In the genomic region with DNA sequence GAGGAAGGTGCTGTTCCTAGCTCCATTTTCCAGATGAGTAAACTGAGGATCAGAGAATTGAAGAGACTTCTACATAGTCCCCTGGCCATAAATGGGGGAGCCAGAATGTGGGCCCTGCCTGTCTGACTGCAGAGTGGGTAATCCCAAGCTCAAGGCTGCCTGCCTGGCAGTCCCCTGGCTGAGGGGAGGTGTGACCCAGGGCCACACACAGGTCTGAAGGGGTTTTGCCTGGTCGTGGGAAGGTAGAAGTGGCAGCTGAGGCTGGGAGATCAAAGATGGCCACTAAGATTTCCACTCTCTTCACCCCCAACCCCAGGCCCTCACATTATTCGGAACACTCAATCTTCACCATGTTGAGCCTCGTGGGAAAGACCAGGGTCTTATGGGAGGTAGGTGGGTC, we compare ENCODE assay signal across 27 cellular contexts.
DNase-seq lines count a peak whose midpoint lies in the region; ATAC-seq and TF ChIP-seq lines count a peak whose summit lies in the region.
"Had no signal": no experiment of that assay in that cellular context is flagged by ENCODE, and none has a peak within 500 bp of the region (broad histone marks: within the 10 kb centered on the region; RNA-seq: fewer than 3 reads in every experiment).

No MANE protein-coding gene starts in this region.

- H3K4me2 ChIP-seq in mesenchymal stem cell (ENCODE audit: low read length, poor library complexity, severe bottlenecking) = no peak overlapping the region
- H3K4me2 ChIP-seq: GM23338 had no signal

- H3K79me1 ChIP-seq in mesenchymal stem cell (replicated peaks; ENCODE audit: low read length, poor library complexity, severe bottlenecking) = no peaks in the 10 kb centered on the region

- H2BK15ac ChIP-seq in mesenchymal stem cell (ENCODE audit: low read depth, poor library complexity, severe bottlenecking) = no peak overlapping the region

- no peak for TF ChIP-seq CTCF in psoas muscle (IDR thresholded peaks at IDR 0.05)
- no peak for TF ChIP-seq CTCF in vagina (IDR thresholded peaks at IDR 0.05)

- no peak overlapping the region for H3K9ac ChIP-seq in mesenchymal stem cell (ENCODE audit: low read length)

- no peaks in the 10 kb centered on the region for H3K36me3 Mint-ChIP-seq in activated naive CD8-positive, alpha-beta T cell treated with anti-CD3 and anti-CD28 coated beads, Interleukin-2, amount 10 ng/mL, durations not matched to agents 7 days and 5 days
- no peaks in the 10 kb centered on the region for H3K36me3 Mint-ChIP-seq in activated naive CD8-positive, alpha-beta T cell treated with anti-CD3 and anti-CD28 coated beads, Interleukin-2, amount 50 U/mL, for 24 hours (ENCODE audit: low read depth)
- H3K36me3 Mint-ChIP-seq: activated naive CD4-positive, alpha-beta T cell treated with anti-CD3 and anti-CD28 coated beads, Interleukin-2, amount 50 U/mL, for 72 hours; CD8-positive, alpha-beta T cell; naive B cell had no signal

- no peak overlapping the region for H2AK5ac ChIP-seq in mesenchymal stem cell (ENCODE audit: low read length, severe bottlenecking)

- DNase-seq in activated naive CD8-positive, alpha-beta T cell treated with anti-CD3 and anti-CD28 coated beads, Interleukin-2, amount 10 ng/mL, durations not matched to agents 7 days and 5 days = peak; percentile 4
- no peak for DNase-seq in activated naive CD8-positive, alpha-beta T cell treated with anti-CD3 and anti-CD28 coated beads, Interleukin-2, amount 50 U/mL, for 24 hours
- DNase-seq in epithelial cell of prostate (ENCODE audit: low read depth, low spot score) (no peak), psoas muscle (no peak), vagina (ENCODE audit: extremely low spot score in 2 of 2) (no peak), mesenchymal stem cell (no peak), amygdala (lab: John Stamatoyannopoulos, UW) (no peak)
- DNase-seq: AML-193; effector CD8-positive, alpha-beta T cell; HFFc6; KBM-7; midbrain; naive B cell; NCI-H1092; NCI-H187 treated with DMSO at 0.1 percent for 48 hours; NCI-H2171; NCI-H510A treated with DMSO at 0.1 percent for 48 hours; stimulated activated naive CD4-positive, alpha-beta T cell treated with Interleukin-2 at 50 U/mL for 16 hours; T-helper 1 cell had no signal

- no peak for ATAC-seq in activated naive CD8-positive, alpha-beta T cell treated with anti-CD3 and anti-CD28 coated beads, Interleukin-2, amount 10 ng/mL, durations not matched to agents 7 days and 5 days (ENCODE audit: low read depth)
- no peak for ATAC-seq in activated naive CD8-positive, alpha-beta T cell treated with anti-CD3 and anti-CD28 coated beads, Interleukin-2, amount 50 U/mL, for 24 hours
- ATAC-seq in psoas muscle = no peak
- ATAC-seq in HG03432 (IDR thresholded peaks at IDR 0.05; ENCODE audit: unreplicated experiment) = no peak
- ATAC-seq: activated naive CD4-positive, alpha-beta T cell treated with anti-CD3 and anti-CD28 coated beads, Interleukin-2, amount 50 U/mL, for 72 hours; CD8-positive, alpha-beta T cell; GM23338 had no signal

- H4K91ac ChIP-seq in mesenchymal stem cell (ENCODE audit: low read length) = no peak overlapping the region

- H2BK12ac ChIP-seq in mesenchymal stem cell (ENCODE audit: low read length in 2 of 2) = no peak overlapping the region

- H3K27ac ChIP-seq in epithelial cell of prostate = peak overlapping the region; percentile 13
- peak overlapping the region; percentile 63 for H3K27ac ChIP-seq in psoas muscle
- peak overlapping the region; percentile 50 for H3K27ac ChIP-seq in vagina
- no peak overlapping the region for H3K27ac ChIP-seq in mesenchymal stem cell (ENCODE audit: low read length, poor library complexity, severe bottlenecking)
- H3K27ac ChIP-seq: ascending aorta, neutrophil, testis had no signal

- POLR2A ChIA-PET in activated naive CD8-positive, alpha-beta T cell treated with anti-CD3 and anti-CD28 coated beads, Interleukin-2, amount 10 ng/mL, durations not matched to agents 7 days and 5 days (lab: Charles Lee) = no interaction called here

- H3K27me3 ChIP-seq in psoas muscle (ENCODE audit: insufficient read depth in 3 of 3, low read length in 2 of 3) = no peaks in the 10 kb centered on the region
- H3K27me3 ChIP-seq in vagina = no peaks in the 10 kb centered on the region
- H3K27me3 ChIP-seq in mesenchymal stem cell (ENCODE audit: control insufficient read depth in 1 of 2, insufficient read depth in 1 of 2, low read length in 2 of 2) = peaks cover 6 to 10% of the 10 kb centered on the region in 2 experiments
- H3K27me3 ChIP-seq: ascending aorta, neutrophil, testis had no signal

- H2BK5ac ChIP-seq in mesenchymal stem cell (ENCODE audit: low read depth, low read length, poor library complexity, severe bottlenecking) = no peak overlapping the region

- H3K4me3 ChIP-seq in psoas muscle = no peak overlapping the region
- no peak overlapping the region for H3K4me3 ChIP-seq in vagina
- no peak overlapping the region for H3K4me3 ChIP-seq in mesenchymal stem cell (ENCODE audit: insufficient read depth in 1 of 2, low read depth in 1 of 2, low read length in 2 of 2)
- H3K4me3 ChIP-seq: ascending aorta, GM23338, testis had no signal

- H3K4me3 Mint-ChIP-seq in activated naive CD8-positive, alpha-beta T cell treated with anti-CD3 and anti-CD28 coated beads, Interleukin-2, amount 10 ng/mL, durations not matched to agents 7 days and 5 days = no peak overlapping the region
- no peak overlapping the region for H3K4me3 Mint-ChIP-seq in activated naive CD8-positive, alpha-beta T cell treated with anti-CD3 and anti-CD28 coated beads, Interleukin-2, amount 50 U/mL, for 24 hours
- H3K4me3 Mint-ChIP-seq: CD8-positive, alpha-beta T cell; GM23338; HFFc6; naive B cell had no signal

- H3K23ac ChIP-seq in mesenchymal stem cell (ENCODE audit: low read length in 2 of 2) = peak overlapping the region in 1 of 2 experiments; percentile 5

- peaks cover 11% of the 10 kb centered on the region for H3K27me3 Mint-ChIP-seq in activated naive CD8-positive, alpha-beta T cell treated with anti-CD3 and anti-CD28 coated beads, Interleukin-2, amount 10 ng/mL, durations not matched to agents 7 days and 5 days
- peaks cover 3% of the 10 kb centered on the region for H3K27me3 Mint-ChIP-seq in activated naive CD8-positive, alpha-beta T cell treated with anti-CD3 and anti-CD28 coated beads, Interleukin-2, amount 50 U/mL, for 24 hours

- no peak for TF ChIP-seq POLR2A in vagina (IDR thresholded peaks at IDR 0.05)

- intact Hi-C loops in psoas muscle (cut with DNase I) (no loop called here), vagina (cut with DNase I) (no loop called here)

- WGBS in psoas muscle, 3 donors = 90 to 97% (median 92%) methylated on average over 3 of the region's 3 CpGs
- WGBS in mesenchymal stem cell = 100% methylated on average over 2 of the region's 3 CpGs

- H3K9me3 ChIP-seq in psoas muscle (no peaks in the 10 kb centered on the region), vagina (no peaks in the 10 kb centered on the region), mesenchymal stem cell (ENCODE audit: control insufficient read depth, low read length) (no peaks in the 10 kb centered on the region)
- H3K9me3 ChIP-seq: ascending aorta, neutrophil, testis had no signal

- H3K18ac ChIP-seq in mesenchymal stem cell (ENCODE audit: low read depth in 1 of 2, low read length in 2 of 2) = no peak overlapping the region

- no peak overlapping the region for H3K27ac Mint-ChIP-seq in activated naive CD8-positive, alpha-beta T cell treated with anti-CD3 and anti-CD28 coated beads, Interleukin-2, amount 10 ng/mL, durations not matched to agents 7 days and 5 days
- no peak overlapping the region for H3K27ac Mint-ChIP-seq in activated naive CD8-positive, alpha-beta T cell treated with anti-CD3 and anti-CD28 coated beads, Interleukin-2, amount 50 U/mL, for 24 hours
- H3K27ac Mint-ChIP-seq: activated naive CD4-positive, alpha-beta T cell treated with anti-CD3 and anti-CD28 coated beads, Interleukin-2, amount 50 U/mL, for 72 hours; activated T-helper 2 cell treated with anti-CD3 and anti-CD28 coated beads, Interferon-gamma antibody, Interleukin-2, Interleukin-4, amounts not matched to agents 10 μg/mL and 5 μg/mL and 100 μg/mL, durations not matched to agents 14 hours and 24 hours and 36 hours; CD8-positive, alpha-beta T cell; GM23338; HFFc6 had no signal

- no peaks in the 10 kb centered on the region for H3K9me3 Mint-ChIP-seq in activated naive CD8-positive, alpha-beta T cell treated with anti-CD3 and anti-CD28 coated beads, Interleukin-2, amount 10 ng/mL, durations not matched to agents 7 days and 5 days
- no peaks in the 10 kb centered on the region for H3K9me3 Mint-ChIP-seq in activated naive CD8-positive, alpha-beta T cell treated with anti-CD3 and anti-CD28 coated beads, Interleukin-2, amount 50 U/mL, for 24 hours
- H3K9me3 Mint-ChIP-seq: activated naive CD4-positive, alpha-beta T cell treated with anti-CD3 and anti-CD28 coated beads, Interleukin-2, amount 50 U/mL, for 72 hours; activated T-helper 2 cell treated with anti-CD3 and anti-CD28 coated beads, Interferon-gamma antibody, Interleukin-2, Interleukin-4, amounts not matched to agents 10 μg/mL and 5 μg/mL and 100 μg/mL, durations not matched to agents 14 hours and 24 hours and 36 hours; CD8-positive, alpha-beta T cell; GM23338; HFFc6 had no signal

- H2AFZ ChIP-seq in mesenchymal stem cell (ENCODE audit: low read depth, low read length) = no peak overlapping the region
- H2AFZ ChIP-seq: GM23338 had no signal

- no peaks in the 10 kb centered on the region for H3K36me3 ChIP-seq in psoas muscle (ENCODE audit: insufficient read depth in 1 of 2, low read depth in 1 of 2)
- no peaks in the 10 kb centered on the region for H3K36me3 ChIP-seq in vagina
- no peaks in the 10 kb centered on the region for H3K36me3 ChIP-seq in mesenchymal stem cell (ENCODE audit: control insufficient read depth in 1 of 2, insufficient read depth in 2 of 2, low read depth in 1 of 2, low read length in 2 of 2)
- H3K36me3 ChIP-seq: ascending aorta, neutrophil had no signal

- H3K4ac ChIP-seq in mesenchymal stem cell (ENCODE audit: low read depth in 1 of 2, low read length in 2 of 2) = no peak overlapping the region

- peaks cover 4% of the 10 kb centered on the region for H3K4me1 Mint-ChIP-seq in activated naive CD8-positive, alpha-beta T cell treated with anti-CD3 and anti-CD28 coated beads, Interleukin-2, amount 10 ng/mL, durations not matched to agents 7 days and 5 days
- H3K4me1 Mint-ChIP-seq in activated naive CD8-positive, alpha-beta T cell treated with anti-CD3 and anti-CD28 coated beads, Interleukin-2, amount 50 U/mL, for 24 hours = no peaks in the 10 kb centered on the region

- H3K14ac ChIP-seq in mesenchymal stem cell (ENCODE audit: low read length in 2 of 2) = no peak overlapping the region

- no peak overlapping the region for H4K8ac ChIP-seq in mesenchymal stem cell (ENCODE audit: low read length)

- no peak overlapping the region for H2BK120ac ChIP-seq in mesenchymal stem cell (ENCODE audit: low read depth, low read length)

- H3K4me1 ChIP-seq in psoas muscle (peaks cover 21% of the 10 kb centered on the region), vagina (peaks cover 35% of the 10 kb centered on the region), mesenchymal stem cell (ENCODE audit: control insufficient read depth, insufficient read depth, low read depth, low read length) (no peaks in the 10 kb centered on the region)
- H3K4me1 ChIP-seq: testis had no signal
